Comparison of ENCODE assay signal across 9 cellular contexts in the genomic region with DNA sequence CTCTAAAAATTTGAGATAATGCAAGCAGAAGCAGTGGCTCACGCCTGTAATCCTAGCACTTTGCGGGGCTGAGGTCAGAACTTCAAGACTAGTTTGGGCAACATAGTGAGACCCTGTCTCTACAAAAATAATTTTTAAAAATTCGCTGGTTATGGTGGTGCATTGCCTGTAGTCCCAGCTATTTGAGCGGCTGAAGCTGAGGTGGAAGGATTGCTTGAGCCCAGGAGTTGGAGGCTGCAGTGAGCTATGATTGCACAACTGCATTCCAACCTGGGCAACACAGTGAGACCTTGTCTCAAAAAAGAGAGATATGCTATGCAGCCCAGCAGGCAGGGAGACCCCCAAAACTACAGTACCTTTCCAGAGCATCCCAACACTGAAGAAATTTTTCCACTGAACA. TPM values are rescaled to one million over a fixed set of nuclear protein-coding genes. Genes with fewer than 3 reads are reported as not detected.
DNase-seq lines count a peak whose midpoint lies in the region; ATAC-seq and TF ChIP-seq lines count a peak whose summit lies in the region.
"Had no signal": no experiment of that assay in that cellular context is flagged by ENCODE, and none has a peak within 500 bp of the region (broad histone marks: within the 10 kb centered on the region; RNA-seq: fewer than 3 reads in every experiment).

No MANE protein-coding gene starts in this region.

- TF ChIP-seq POLR2A in upper lobe of left lung (IDR thresholded peaks at IDR 0.05) = no peak

- ATAC-seq in heart right ventricle (no peak), left cardiac atrium (no peak), upper lobe of left lung (ENCODE audit: low FRiP score in 2 of 2) (no peak), GM19395 (IDR thresholded peaks at IDR 0.05; ENCODE audit: unreplicated experiment) (no peak), HG03108 (IDR thresholded peaks at IDR 0.05; ENCODE audit: unreplicated experiment) (no peak)
- ATAC-seq in activated CD8-positive, alpha-beta T cell treated with anti-CD3 and anti-CD28 coated beads for 36 hours = no peak
- ATAC-seq: body of pancreas had no signal

- H4K20me1 ChIP-seq in GM23248 (ENCODE audit: insufficient read depth) = no peaks in the 10 kb centered on the region

- peak overlapping the region; percentile 86 for H3K4me3 Mint-ChIP-seq in activated CD8-positive, alpha-beta T cell treated with anti-CD3 and anti-CD28 coated beads for 36 hours

- peaks cover 0 to 69% (median 5%) of the 10 kb centered on the region in 9 donors for H3K4me1 ChIP-seq in heart right ventricle
- H3K4me1 ChIP-seq in iPS-20b (ENCODE audit: insufficient read depth, low read length) = peaks cover 28% of the 10 kb centered on the region
- peaks cover 5 to 19% (median 19%) of the 10 kb centered on the region in 4 donors for H3K4me1 ChIP-seq in upper lobe of left lung
- peaks cover 11% of the 10 kb centered on the region for H3K4me1 ChIP-seq in GM23248 (ENCODE audit: insufficient read depth)

- H3K27ac ChIP-seq in heart right ventricle = peak overlapping the region in 1 of 10 donors; percentile 92
- H3K27ac ChIP-seq in iPS-20b (ENCODE audit: low read length) = no peak overlapping the region
- peak overlapping the region in 1 of 4 donors; percentile 21 for H3K27ac ChIP-seq in upper lobe of left lung
- H3K27ac ChIP-seq in GM23248 = no peak overlapping the region
- H3K27ac ChIP-seq: body of pancreas had no signal

- H3K27me3 ChIP-seq in heart right ventricle (no peaks in the 10 kb centered on the region), iPS-20b (ENCODE audit: insufficient read depth, low read length) (no peaks in the 10 kb centered on the region), upper lobe of left lung (peaks cover 0 to 2% (median 0%) of the 10 kb centered on the region in 4 donors), GM23248 (replicated peaks; ENCODE audit: insufficient read depth) (no peaks in the 10 kb centered on the region)
- H3K27me3 ChIP-seq: body of pancreas had no signal

- H3K4me1 Mint-ChIP-seq in activated CD8-positive, alpha-beta T cell treated with anti-CD3 and anti-CD28 coated beads for 36 hours (ENCODE audit: low read depth) = peaks cover 62% of the 10 kb centered on the region

- H3K27ac Mint-ChIP-seq in activated CD8-positive, alpha-beta T cell treated with anti-CD3 and anti-CD28 coated beads for 36 hours = peak overlapping the region; percentile 63

- H3K36me3 ChIP-seq in heart right ventricle (peaks cover 0 to 50% (median 0%) of the 10 kb centered on the region in 9 donors), iPS-20b (ENCODE audit: insufficient read depth, low read depth, low read length) (peaks cover 58% of the 10 kb centered on the region), upper lobe of left lung (peaks cover 0 to 26% (median 3%) of the 10 kb centered on the region in 4 donors), GM23248 (ENCODE audit: low read depth) (0 out of 2 replicates have a peak, but pooled peaks cover 8% of the 10 kb centered on the region)

- no peaks in the 10 kb centered on the region for H3K9me3 Mint-ChIP-seq in activated CD8-positive, alpha-beta T cell treated with anti-CD3 and anti-CD28 coated beads for 36 hours

- no peaks in the 10 kb centered on the region for H3F3A ChIP-seq in GM23248 (ENCODE audit: insufficient read depth)

- H3K9me3 ChIP-seq in heart right ventricle (no peaks in the 10 kb centered on the region), iPS-20b (ENCODE audit: insufficient read depth, low read depth, low read length) (no peaks in the 10 kb centered on the region), upper lobe of left lung (no peaks in the 10 kb centered on the region), GM23248 (ENCODE audit: low read depth) (no peaks in the 10 kb centered on the region)
- H3K9me3 ChIP-seq: body of pancreas had no signal

- H3K36me3 Mint-ChIP-seq in activated CD8-positive, alpha-beta T cell treated with anti-CD3 and anti-CD28 coated beads for 36 hours (ENCODE audit: low read depth) = peaks cover 49% of the 10 kb centered on the region

- no peaks in the 10 kb centered on the region for H3K9me2 ChIP-seq in GM23248 (ENCODE audit: insufficient read depth)

- no peaks in the 10 kb centered on the region for H3K79me2 ChIP-seq in GM23248 (ENCODE audit: insufficient read depth)

- TF ChIP-seq CTCF in heart right ventricle (IDR thresholded peaks at IDR 0.05) (no peak), upper lobe of left lung (IDR thresholded peaks at IDR 0.05) (no peak)
- no peak for TF ChIP-seq CTCF in activated CD8-positive, alpha-beta T cell treated with anti-CD3 and anti-CD28 coated beads for 36 hours (IDR thresholded peaks at IDR 0.05)

- H3K4me2 ChIP-seq in GM23248 (ENCODE audit: unreplicated experiment) = no peak overlapping the region

- DNase-seq in heart right ventricle = no peak
- no peak for DNase-seq in left cardiac atrium
- DNase-seq in activated CD8-positive, alpha-beta T cell treated with anti-CD3 and anti-CD28 coated beads for 36 hours = peak; percentile 4
- DNase-seq in upper lobe of left lung = peak in 1 of 2 donors; percentile 31
- no peak for DNase-seq in GM23248
- DNase-seq: body of pancreas had no signal

- H2AFZ ChIP-seq in GM23248 = no peak overlapping the region

- TF ChIP-seq EP300 in upper lobe of left lung (IDR thresholded peaks at IDR 0.05) = no peak

- CTCF ChIA-PET in activated CD8-positive, alpha-beta T cell treated with anti-CD3 and anti-CD28 coated beads for 36 hours (lab: Charles Lee) = no interaction called here

- H3K9ac ChIP-seq in iPS-20b (ENCODE audit: low read depth, low read length) (peak overlapping the region; percentile 96; the same call in 1 of the 2 replicates), GM23248 (no peak overlapping the region)

- WGBS in heart right ventricle, 2 donors = 84 to 88% methylated on average over 4 of the region's 4 CpGs
- whole genome bisulfite sequencing in upper lobe of left lung, 2 donors = 54 to 63% methylated on average over 4 of the region's 4 CpGs
- WGBS in GM23248 (ENCODE audit: low coverage in 1 of 2, low lambda C conversion rate in 2 of 2, missing lambda C conversion rate in 2 of 2), 2 experiments = 75% methylated on average over 4 of the region's 4 CpGs

- in situ Hi-C loops in GM23248 (cut with MboI) = no loop called here

- H3K4me3 ChIP-seq in heart right ventricle = peak overlapping the region in 6 of 10 donors; percentile 8 to 77 (median 40)
- peak overlapping the region; percentile 87 for H3K4me3 ChIP-seq in iPS-20b (ENCODE audit: low read length)
- peak overlapping the region in 3 of 4 donors; percentile 69 to 80 (median 78) for H3K4me3 ChIP-seq in upper lobe of left lung
- H3K4me3 ChIP-seq in GM23248 = no peak overlapping the region
- H3K4me3 ChIP-seq: body of pancreas had no signal

- intact Hi-C loops in heart right ventricle (cut with DNase I) = loop anchor here in 2 of 10 donors (5.0 kb wide), 2 partner anchors 67 to 87 kb away; no protein-coding TSS in a partner anchor
- intact Hi-C loops in left cardiac atrium (cut with DNase I) = no loop called here
- intact Hi-C loops in activated CD8-positive, alpha-beta T cell treated with anti-CD3 and anti-CD28 coated beads for 36 hours (cut with micrococcal nuclease) = loop anchor here (10.0 kb wide), 2 partner anchors 160 to 200 kb away; a partner anchor contains a TSS

- no peaks in the 10 kb centered on the region for H3K27me3 Mint-ChIP-seq in activated CD8-positive, alpha-beta T cell treated with anti-CD3 and anti-CD28 coated beads for 36 hours

- POLR2A ChIA-PET in activated CD8-positive, alpha-beta T cell treated with anti-CD3 and anti-CD28 coated beads for 36 hours (lab: Charles Lee) = interaction anchor here (2.8 to 3.4 kb wide), 2 partner anchors 10 to 19 kb away, joined by 11 to 21 read pairs; no protein-coding TSS in a partner anchor

RNA-seq across cellular contexts. Expression of a gene that starts 2.3 kb away (rescaled TPM):
- total RNA-seq in heart right ventricle (100 to 1,000 TPM in 1 of 10 donors, 10 to 100 TPM in 7, 1 to 10 TPM in 2; 6.3 to 161 (median 12.4) TPM), left cardiac atrium (10 to 100 TPM; 75.2 to 90.0 TPM), upper lobe of left lung (100 to 1,000 TPM in 5 of 6 donors, 10 to 100 TPM in 1; 74.4 to 370 (median 247) TPM)
- polyA plus RNA-seq in heart right ventricle (10 to 100 TPM; 16.6 to 90.4 TPM), GM23248 (2016; fragmentation: Nextera tagmentation; extraction: Ambion mirVana) (45.4 and 46.0 TPM in 2 replicates)
- 10 to 100 TPM; 59.8 to 70.0 TPM for total RNA-seq in activated CD8-positive, alpha-beta T cell treated with anti-CD3 and anti-CD28 coated beads for 36 hours
- total RNA-seq in GM23248 (2014; rRNA removed; shearing (Covaris generic)) = 43.6 and 47.6 TPM in 2 replicates
